Comparison of ENCODE assay signal across 9 cellular contexts in genomic region chr9:97635026-97635425, GRCh38.
DNase-seq lines count a peak whose midpoint lies in the region; ATAC-seq and TF ChIP-seq lines count a peak whose summit lies in the region.
"Had no signal": no experiment of that assay in that cellular context is flagged by ENCODE, and none has a peak within 500 bp of the region (broad histone marks: within the 10 kb centered on the region; RNA-seq: fewer than 3 reads in every experiment).

No MANE protein-coding gene starts in this region.

- H3K27ac ChIP-seq in iPS-18a (ENCODE audit: low read length): no peak overlapping the region

- no peak for TF ChIP-seq CTCF in WI38 (IDR thresholded peaks at IDR 0.05; ENCODE audit: low read depth, low read length)

- peak overlapping the region; percentile 85 for H3K4me3 Mint-ChIP-seq in activated naive CD4-positive, alpha-beta T cell treated with anti-CD3 and anti-CD28 coated beads, Interleukin-2, amount 10 ng/mL, durations not matched to agents 7 days and 5 days
- peak overlapping the region; percentile 91 to 98 for H3K4me3 Mint-ChIP-seq in stimulated activated naive CD8-positive, alpha-beta T cell treated with anti-CD3 and anti-CD28 coated beads, Interleukin-15, amount 100 ng/mL, for 72 hours

- H3K27me3 Mint-ChIP-seq in activated naive CD4-positive, alpha-beta T cell treated with anti-CD3 and anti-CD28 coated beads, Interleukin-2, amount 10 ng/mL, durations not matched to agents 7 days and 5 days: no peaks in the 10 kb centered on the region
- no peaks in the 10 kb centered on the region for H3K27me3 Mint-ChIP-seq in stimulated activated naive CD8-positive, alpha-beta T cell treated with anti-CD3 and anti-CD28 coated beads, Interleukin-15, amount 100 ng/mL, for 72 hours

- peaks cover 54% of the 10 kb centered on the region for H3K4me1 Mint-ChIP-seq in activated naive CD4-positive, alpha-beta T cell treated with anti-CD3 and anti-CD28 coated beads, Interleukin-2, amount 10 ng/mL, durations not matched to agents 7 days and 5 days
- H3K4me1 Mint-ChIP-seq in stimulated activated naive CD8-positive, alpha-beta T cell treated with anti-CD3 and anti-CD28 coated beads, Interleukin-15, amount 100 ng/mL, for 72 hours: peaks cover 67% of the 10 kb centered on the region

- peaks cover 16% of the 10 kb centered on the region for H3K36me3 Mint-ChIP-seq in activated naive CD4-positive, alpha-beta T cell treated with anti-CD3 and anti-CD28 coated beads, Interleukin-2, amount 10 ng/mL, durations not matched to agents 7 days and 5 days

- H3K9ac ChIP-seq in iPS-18a (ENCODE audit: low read length): peak overlapping the region; percentile 94

- H3K4me3 ChIP-seq in WI38 (ENCODE audit: low read depth, low read length) (peak overlapping the region; percentile 99), iPS-18a (ENCODE audit: low read length) (peak overlapping the region; percentile 73)

- no peaks in the 10 kb centered on the region for H3K9me3 ChIP-seq in iPS-18a (ENCODE audit: control insufficient read depth, low read depth, low read length)

- CTCF ChIA-PET in activated naive CD4-positive, alpha-beta T cell treated with anti-CD3 and anti-CD28 coated beads, Interleukin-2, amount 10 ng/mL, durations not matched to agents 7 days and 5 days (lab: Charles Lee): no interaction called here

- ATAC-seq in stimulated activated naive CD8-positive, alpha-beta T cell treated with anti-CD3 and anti-CD28 coated beads, Interleukin-15, amount 100 ng/mL, for 72 hours: no peak
- no peak for ATAC-seq in HG02610 (IDR thresholded peaks at IDR 0.05; ENCODE audit: unreplicated experiment)

- H3K27me3 ChIP-seq in iPS-18a (ENCODE audit: control insufficient read depth, insufficient read depth, low read length): no peaks in the 10 kb centered on the region

- H3K27ac Mint-ChIP-seq in activated naive CD4-positive, alpha-beta T cell treated with anti-CD3 and anti-CD28 coated beads, Interleukin-2, amount 10 ng/mL, durations not matched to agents 7 days and 5 days: peak overlapping the region; percentile 97
- peak overlapping the region; percentile 21 to 98 for H3K27ac Mint-ChIP-seq in stimulated activated naive CD8-positive, alpha-beta T cell treated with anti-CD3 and anti-CD28 coated beads, Interleukin-15, amount 100 ng/mL, for 72 hours

- H3K36me3 ChIP-seq in iPS-18a (ENCODE audit: control insufficient read depth, low read depth, low read length): no peaks in the 10 kb centered on the region

- DNase-seq in activated naive CD4-positive, alpha-beta T cell treated with anti-CD3 and anti-CD28 coated beads, Interleukin-2, amount 10 ng/mL, durations not matched to agents 7 days and 5 days: no peak
- DNase-seq in activated naive CD4-positive, alpha-beta T cell treated with anti-CD3 and anti-CD28 coated beads, Interleukin-2, amount 50 U/mL, for 16 hours: no peak
- DNase-seq in stimulated activated naive CD8-positive, alpha-beta T cell treated with anti-CD3 and anti-CD28 coated beads, Interleukin-15, amount 100 ng/mL, for 72 hours: no peak
- no peak for DNase-seq in SKM-1 (lab: John Stamatoyannopoulos, UW; ENCODE audit: unreplicated experiment)
- DNase-seq in NCI-H2081 treated with DMSO at 0.1 percent for 48 hours (lab: John Stamatoyannopoulos, UW): no peak
- DNase-seq: NCI-H2227 treated with DMSO at 0.1 percent for 48 hours had no signal

- peaks cover 4% of the 10 kb centered on the region for H3K4me1 ChIP-seq in iPS-18a (ENCODE audit: control insufficient read depth, low read depth, low read length)

- H3K9me3 Mint-ChIP-seq in activated naive CD4-positive, alpha-beta T cell treated with anti-CD3 and anti-CD28 coated beads, Interleukin-2, amount 10 ng/mL, durations not matched to agents 7 days and 5 days: no peaks in the 10 kb centered on the region
- no peaks in the 10 kb centered on the region for H3K9me3 Mint-ChIP-seq in stimulated activated naive CD8-positive, alpha-beta T cell treated with anti-CD3 and anti-CD28 coated beads, Interleukin-15, amount 100 ng/mL, for 72 hours
